Comparison of ENCODE assay signal across 9 cellular contexts in genomic region chr9:116152390-116152789, GRCh38. TPM values are rescaled to one million over a fixed set of nuclear protein-coding genes. Genes with fewer than 3 reads are reported as not detected.
A peak's percentile ranks its signal among the peaks of the same experiment; 100 is the strongest.
DNase-seq lines count a peak whose midpoint lies in the region; TF ChIP-seq lines count a peak whose summit lies in the region.
"Had no signal": no experiment of that assay in that cellular context is flagged by ENCODE, and none has a peak within 500 bp of the region (broad histone marks: within the 10 kb centered on the region; RNA-seq: fewer than 3 reads in every experiment).

No MANE protein-coding gene starts in this region.

- DNase-seq in NCI-H460 (ENCODE audit: extremely low read depth, low read depth) (peak; percentile 39), dedifferentiated amniotic fluid mesenchymal stem cell (ENCODE audit: extremely low spot score) (peak; percentile 59), neural progenitor cell (ENCODE audit: low spot score) (no peak), RPMI8226 (no peak), COLO668 (lab: John Stamatoyannopoulos, UW; ENCODE audit: unreplicated experiment) (no peak), H7 (no peak)
- DNase-seq in stimulated activated CD4-positive, alpha-beta T cell treated with anti-CD3 and anti-CD28 coated beads, Interleukin-4, amount 100 ng/mL, for 4 hours: no peak
- DNase-seq: activated CD8-positive, alpha-beta memory T cell treated with anti-CD3 and anti-CD28 coated beads, Interleukin-2, amount 50 U/mL, for 4 hours had no signal

- H3K9me3 Mint-ChIP-seq in neural progenitor cell: no peaks in the 10 kb centered on the region

- H3K36me3 Mint-ChIP-seq in neural progenitor cell: no peaks in the 10 kb centered on the region

- peaks cover 42% of the 10 kb centered on the region for H3K4me1 Mint-ChIP-seq in neural progenitor cell

- H3F3A ChIP-seq in DOHH2 (ENCODE audit: control insufficient read depth, insufficient read depth) (no peaks in the 10 kb centered on the region), neural progenitor cell (ENCODE audit: low read depth) (peaks cover 32% of the 10 kb centered on the region)

- H3K4me1 ChIP-seq in DOHH2 (ENCODE audit: control insufficient read depth, low read length): no peaks in the 10 kb centered on the region
- peaks cover 35% of the 10 kb centered on the region for H3K4me1 ChIP-seq in neural progenitor cell

- no peak overlapping the region for H3K4me2 ChIP-seq in DOHH2 (ENCODE audit: low read length)
- H3K4me2 ChIP-seq in neural progenitor cell: no peak overlapping the region

- H3K4me3 Mint-ChIP-seq in neural progenitor cell: peak overlapping the region; percentile 27

- no peaks in the 10 kb centered on the region for H3K79me2 ChIP-seq in DOHH2 (ENCODE audit: control insufficient read depth, low read length)
- H3K79me2 ChIP-seq in neural progenitor cell (ENCODE audit: low read depth): no peaks in the 10 kb centered on the region

- H3K9ac ChIP-seq in neural progenitor cell: no peak overlapping the region

- H4K20me1 ChIP-seq in DOHH2 (ENCODE audit: control insufficient read depth, insufficient read depth, low read depth, low read length) (no peaks in the 10 kb centered on the region), neural progenitor cell (ENCODE audit: low read depth) (peaks cover 24% of the 10 kb centered on the region)

- H2AFZ ChIP-seq in neural progenitor cell (replicated peaks): no peak overlapping the region

- no peaks in the 10 kb centered on the region for H3K9me3 ChIP-seq in DOHH2 (ENCODE audit: control insufficient read depth, insufficient read depth, low read length)
- H3K9me3 ChIP-seq in neural progenitor cell (ENCODE audit: low read depth): no peaks in the 10 kb centered on the region

- H3K27ac ChIP-seq in DOHH2 (ENCODE audit: low read depth, low read length) (no peak overlapping the region), neural progenitor cell (no peak overlapping the region)

- H3K27me3 ChIP-seq in DOHH2 (ENCODE audit: control insufficient read depth, low read length) (peaks cover 27% of the 10 kb centered on the region), neural progenitor cell (peaks cover 51% of the 10 kb centered on the region), H7 (ENCODE audit: control insufficient read depth, insufficient read depth, low read length) (peaks cover 36% of the 10 kb centered on the region)

- H3K36me3 ChIP-seq in DOHH2 (ENCODE audit: control insufficient read depth, low read length) (no peaks in the 10 kb centered on the region), neural progenitor cell (no peaks in the 10 kb centered on the region), H7 (replicated peaks; ENCODE audit: control insufficient read depth, insufficient read depth, low read length) (no peaks in the 10 kb centered on the region)

- no peak overlapping the region for H3K27ac Mint-ChIP-seq in neural progenitor cell

- no peak overlapping the region for H3K4me3 ChIP-seq in DOHH2 (ENCODE audit: low read length)
- no peak overlapping the region for H3K4me3 ChIP-seq in neural progenitor cell
- no peak overlapping the region for H3K4me3 ChIP-seq in H7 (ENCODE audit: insufficient read depth, low read depth, low read length)

- no peaks in the 10 kb centered on the region for H3K9me2 ChIP-seq in DOHH2 (replicated peaks; ENCODE audit: control insufficient read depth, low read length)

- peaks cover 27% of the 10 kb centered on the region for H3K27me3 Mint-ChIP-seq in neural progenitor cell (ENCODE audit: insufficient read depth, low read depth)

- TF ChIP-seq CTCF in DOHH2 (IDR thresholded peaks at IDR 0.05; ENCODE audit: low read depth, low read length, poor library complexity, severe bottlenecking) (peak; percentile 25), neural progenitor cell (IDR thresholded peaks at IDR 0.05) (peak; percentile 54)

RNA-seq across cellular contexts. Expression of gene PAPPA, which starts 1.2 kb away (rescaled TPM):
- 43.0 and 43.5 TPM in 2 replicates for total RNA-seq in NCI-H460 (2014; rRNA removed; shearing (Covaris generic))
- 6.7 and 8.7 TPM in 2 replicates for polyA plus RNA-seq in NCI-H460 (2014; cell fraction: nucleus; rRNA removed)
- total RNA-seq in neural progenitor cell (ENCODE audit: low replicate concordance): 0.15 and 0.65 TPM in 2 replicates
- total RNA-seq in H7 (2014; rRNA removed; shearing (Covaris generic)): 0.21 and 0.41 TPM in 2 replicates

Comparison
In these comparisons a context has a peak if more than half of its experiments do, and no peak if none do; other contexts are left out.
1. DNase-seq: peak in NCI-H460 (single experiment) and dedifferentiated amniotic fluid mesenchymal stem cell (single experiment); none in neural progenitor cell (single experiment), stimulated activated CD4-positive, alpha-beta T cell treated with anti-CD3 and anti-CD28 coated beads, Interleukin-4, amount 100 ng/mL, for 4 hours (0 of 2), RPMI8226 (single experiment), COLO668 (single experiment) and H7 (single experiment).
2. RNA of gene PAPPA, which starts 1.2 kb away (total RNA-seq): 43.0 to 43.5 TPM in NCI-H460; 0.21 to 0.41 TPM in H7 and 0.15 to 0.65 TPM in neural progenitor cell; every median in the first group is over 10 times any median in the second.